In the genomic region with DNA sequence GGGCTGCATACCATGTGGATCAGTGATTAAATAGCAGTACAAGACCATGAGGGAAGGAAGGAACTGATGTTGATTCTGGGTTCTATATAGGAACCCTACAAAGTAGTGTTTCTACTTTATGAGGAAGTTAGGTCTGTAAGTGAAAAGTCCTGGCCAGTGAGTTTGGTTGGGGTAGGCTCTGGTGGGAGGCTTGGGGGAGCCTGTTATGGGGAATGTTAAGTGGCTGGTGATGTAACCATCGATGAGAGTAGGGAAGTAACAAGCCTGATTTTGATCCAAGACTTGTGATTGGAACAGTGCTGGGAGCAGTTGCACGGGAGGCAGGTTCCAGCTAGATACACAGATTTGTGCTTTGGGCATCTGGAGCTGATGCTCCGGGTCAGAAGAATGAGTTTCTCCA, we compare ENCODE assay signal across 18 cellular contexts. TPM values are rescaled to one million over a fixed set of nuclear protein-coding genes. Genes with fewer than 3 reads are reported as not detected.
DNase-seq lines count a peak whose midpoint lies in the region; ATAC-seq lines count a peak whose summit lies in the region.
"Had no signal": no experiment of that assay in that cellular context is flagged by ENCODE, and none has a peak within 500 bp of the region (broad histone marks: within the 10 kb centered on the region; RNA-seq: fewer than 3 reads in every experiment).

No MANE protein-coding gene starts in this region.

- intact Hi-C loops in left colon (cut with DNase I, micrococcal nuclease): no loop called here

- no peaks in the 10 kb centered on the region for H3K9me3 Mint-ChIP-seq in activated T-cell treated with anti-CD3 and anti-CD28 coated beads, Interleukin-2, amount 50 U/mL, for 72 hours
- H3K9me3 Mint-ChIP-seq in stimulated activated naive B cell treated with anti-CD40 and anti-IgM and Interleukin-4, amounts not matched to agents 10 μg/mL and 1 μg/mL and 100 μg/mL, for 72 hours: no peaks in the 10 kb centered on the region
- H3K9me3 Mint-ChIP-seq: activated naive CD4-positive, alpha-beta T cell treated with anti-CD3 and anti-CD28 coated beads, Interleukin-2, amount 50 U/mL, for 24 hours; naive B cell had no signal

- H3K4me3 Mint-ChIP-seq in activated T-cell treated with anti-CD3 and anti-CD28 coated beads, Interleukin-2, amount 50 U/mL, for 72 hours: no peak overlapping the region
- no peak overlapping the region for H3K4me3 Mint-ChIP-seq in T-helper 17 cell
- H3K4me3 Mint-ChIP-seq in stimulated activated naive B cell treated with anti-CD40 and anti-IgM and Interleukin-4, amounts not matched to agents 10 μg/mL and 1 μg/mL and 100 μg/mL, for 72 hours: peak overlapping the region; percentile 3 to 31
- H3K4me3 Mint-ChIP-seq: activated naive CD4-positive, alpha-beta T cell treated with anti-CD3 and anti-CD28 coated beads, Interleukin-2, amount 50 U/mL, for 24 hours had no signal

- peaks cover 0 to 2% of the 10 kb centered on the region in 2 donors for H3K36me3 Mint-ChIP-seq in activated T-cell treated with anti-CD3 and anti-CD28 coated beads, Interleukin-2, amount 50 U/mL, for 72 hours (ENCODE audit: insufficient read depth in 2 of 2)
- peaks cover 2% of the 10 kb centered on the region for H3K36me3 Mint-ChIP-seq in T-helper 17 cell (ENCODE audit: low read depth)
- peaks cover 4 to 15% of the 10 kb centered on the region in 2 donors for H3K36me3 Mint-ChIP-seq in stimulated activated naive B cell treated with anti-CD40 and anti-IgM and Interleukin-4, amounts not matched to agents 10 μg/mL and 1 μg/mL and 100 μg/mL, for 72 hours
- H3K36me3 Mint-ChIP-seq: activated naive CD4-positive, alpha-beta T cell treated with anti-CD3 and anti-CD28 coated beads, Interleukin-2, amount 50 U/mL, for 24 hours; naive B cell had no signal

- H3K27ac ChIP-seq in caudate nucleus (ENCODE audit: low read depth, low read length): peak overlapping the region; percentile 48

- H3K27ac Mint-ChIP-seq in activated T-cell treated with anti-CD3 and anti-CD28 coated beads, Interleukin-2, amount 50 U/mL, for 72 hours: peak overlapping the region; percentile 79
- H3K27ac Mint-ChIP-seq in T-helper 17 cell: peak overlapping the region; percentile 57
- no peak overlapping the region for H3K27ac Mint-ChIP-seq in stimulated activated naive B cell treated with anti-CD40 and anti-IgM and Interleukin-4, amounts not matched to agents 10 μg/mL and 1 μg/mL and 100 μg/mL, for 72 hours

- peaks cover 8% of the 10 kb centered on the region for H3K27me3 Mint-ChIP-seq in activated T-cell treated with anti-CD3 and anti-CD28 coated beads, Interleukin-2, amount 50 U/mL, for 72 hours (ENCODE audit: low read depth)
- no peaks in the 10 kb centered on the region for H3K27me3 Mint-ChIP-seq in T-helper 17 cell
- no peaks in the 10 kb centered on the region for H3K27me3 Mint-ChIP-seq in stimulated activated naive B cell treated with anti-CD40 and anti-IgM and Interleukin-4, amounts not matched to agents 10 μg/mL and 1 μg/mL and 100 μg/mL, for 72 hours
- H3K27me3 Mint-ChIP-seq: activated naive CD4-positive, alpha-beta T cell treated with anti-CD3 and anti-CD28 coated beads, Interleukin-2, amount 50 U/mL, for 24 hours; naive B cell had no signal

- no peak for ATAC-seq in activated T-cell treated with anti-CD3 and anti-CD28 coated beads, Interleukin-2, amount 50 U/mL, for 72 hours (replicated peaks in 1 of 2)
- ATAC-seq in T-helper 17 cell: no peak
- no peak for ATAC-seq in stimulated activated naive B cell treated with anti-CD40 and anti-IgM and Interleukin-4, amounts not matched to agents 10 μg/mL and 1 μg/mL and 100 μg/mL, for 72 hours (replicated peaks)
- ATAC-seq in left colon: no peak
- ATAC-seq: HCT116 had no signal

- peaks cover 36% of the 10 kb centered on the region for H3K4me1 Mint-ChIP-seq in activated T-cell treated with anti-CD3 and anti-CD28 coated beads, Interleukin-2, amount 50 U/mL, for 72 hours (ENCODE audit: low read depth)
- peaks cover 21% of the 10 kb centered on the region for H3K4me1 Mint-ChIP-seq in T-helper 17 cell
- peaks cover 27 to 35% of the 10 kb centered on the region in 2 donors for H3K4me1 Mint-ChIP-seq in stimulated activated naive B cell treated with anti-CD40 and anti-IgM and Interleukin-4, amounts not matched to agents 10 μg/mL and 1 μg/mL and 100 μg/mL, for 72 hours

- no peak for DNase-seq in activated T-cell treated with anti-CD3 and anti-CD28 coated beads, Interleukin-2, amount 50 U/mL, for 72 hours
- DNase-seq in activated T-cell treated with anti-CD3 and anti-CD28 coated beads, Interleukin-2, amount 50 U/mL, for 1 hour: no peak
- DNase-seq in T-helper 17 cell (no peak), caudate nucleus (lab: John Stamatoyannopoulos, UW) (no peak), retina (no peak), left colon (no peak), NCI-H1048 (lab: John Stamatoyannopoulos, UW) (no peak)
- no peak for DNase-seq in stimulated activated naive B cell treated with anti-CD40 and anti-IgM and Interleukin-4, amounts not matched to agents 10 μg/mL and 1 μg/mL and 100 μg/mL, for 72 hours
- DNase-seq: activated CD4-positive, CD25-positive, alpha-beta regulatory T cell; activated CD8-positive, alpha-beta memory T cell treated with anti-CD3 and anti-CD28 coated beads, Interleukin-2, amount 50 U/mL, for 48 hours; effector CD4-positive, alpha-beta T cell; naive B cell; NCI-H1694 treated with DMSO at 0.1 percent for 48 hours; NCI-H446 treated with DMSO at 0.1 percent for 48 hours; Right ventricle myocardium superior; T-helper 1 cell had no signal

- H3K9me3 ChIP-seq in T-helper 17 cell (ENCODE audit: control insufficient read depth, low read length, poor library complexity, severe bottlenecking): no peaks in the 10 kb centered on the region

RNA-seq across cellular contexts. Expression of gene SMS, which starts 20.6 kb away (rescaled TPM):
- 10 to 100 TPM; 57.7 to 70.3 TPM for total RNA-seq in activated T-cell treated with anti-CD3 and anti-CD28 coated beads, Interleukin-2, amount 50 U/mL, for 72 hours
- 10 to 100 TPM; 15.6 to 19.6 TPM for total RNA-seq in T-helper 17 cell
- total RNA-seq in left colon: 10 to 100 TPM; 55.4 to 56.3 TPM

Comparison
In these comparisons a context has a peak if more than half of its experiments do, and no peak if none do; other contexts are left out.
1. H3K4me3 Mint-ChIP-seq: peak in stimulated activated naive B cell treated with anti-CD40 and anti-IgM and Interleukin-4, amounts not matched to agents 10 μg/mL and 1 μg/mL and 100 μg/mL, for 72 hours (2 of 2); none in activated T-cell treated with anti-CD3 and anti-CD28 coated beads, Interleukin-2, amount 50 U/mL, for 72 hours (0 of 2) and T-helper 17 cell (single experiment).